ENCODE assay signal across 11 cellular contexts in genomic region chr7:81004098-81004497, GRCh38.
DNase-seq lines count a peak whose midpoint lies in the region; ATAC-seq, FAIRE-seq and TF ChIP-seq lines count a peak whose summit lies in the region.
"Had no signal": no experiment of that assay in that cellular context is flagged by ENCODE, and none has a peak within 500 bp of the region (broad histone marks: within the 10 kb centered on the region; RNA-seq: fewer than 3 reads in every experiment).

No MANE protein-coding gene starts in this region.

- peaks cover 6% of the 10 kb centered on the region for H3K4me1 Mint-ChIP-seq in astrocyte (ENCODE audit: low read depth, unreplicated experiment)
- H3K4me1 Mint-ChIP-seq: activated naive CD8-positive, alpha-beta T cell treated with anti-CD3 and anti-CD28 coated beads, Interleukin-2, amount 50 U/mL, for 24 hours had no signal

- no peaks in the 10 kb centered on the region for H3K9me3 ChIP-seq in right cardiac atrium (ENCODE audit: control insufficient read depth, low read length)
- H3K9me3 ChIP-seq in astrocyte (ENCODE audit: insufficient read depth, low read depth, low read length) = no peaks in the 10 kb centered on the region
- H3K9me3 ChIP-seq: A549, tibial nerve had no signal

- no peak overlapping the region for H3K27ac ChIP-seq in right cardiac atrium (ENCODE audit: low read length)
- no peak overlapping the region for H3K27ac ChIP-seq in astrocyte (ENCODE audit: low read depth, low read length)
- H3K27ac ChIP-seq: A549 had no signal

- H3K79me2 ChIP-seq in astrocyte (ENCODE audit: insufficient read depth, low read length) = no peaks in the 10 kb centered on the region

- TF ChIP-seq CTCF in astrocyte (IDR thresholded peaks at IDR 0.05; ENCODE audit: insufficient read depth, low read depth, low read length) = no peak

- no peaks in the 10 kb centered on the region for H3K27me3 Mint-ChIP-seq in astrocyte (ENCODE audit: low read depth, unreplicated experiment)
- H3K27me3 Mint-ChIP-seq: activated naive CD8-positive, alpha-beta T cell treated with anti-CD3 and anti-CD28 coated beads, Interleukin-2, amount 50 U/mL, for 24 hours had no signal

- H3K4me3 ChIP-seq in right cardiac atrium (ENCODE audit: low read length) (no peak overlapping the region), astrocyte (ENCODE audit: insufficient read depth, low read depth, low read length) (no peak overlapping the region)
- H3K4me3 ChIP-seq: A549, tibial nerve had no signal

- no peaks in the 10 kb centered on the region for H4K20me1 ChIP-seq in astrocyte (ENCODE audit: insufficient read depth, low read length)

- FAIRE-seq in astrocyte (lab: Jason Lieb, UNC) = peak; percentile 55

- H3K9ac ChIP-seq in astrocyte (ENCODE audit: low read length) = no peak overlapping the region

- no peak overlapping the region for H2AFZ ChIP-seq in astrocyte (ENCODE audit: low read depth, low read length)

- H3K36me3 Mint-ChIP-seq in astrocyte (ENCODE audit: low read depth, unreplicated experiment) = peaks cover 3% of the 10 kb centered on the region

- H3K27ac Mint-ChIP-seq in astrocyte (ENCODE audit: unreplicated experiment) = peak overlapping the region; percentile 36
- H3K27ac Mint-ChIP-seq: activated naive CD8-positive, alpha-beta T cell treated with anti-CD3 and anti-CD28 coated beads, Interleukin-2, amount 50 U/mL, for 24 hours had no signal

- H3K4me3 Mint-ChIP-seq in astrocyte (ENCODE audit: unreplicated experiment) = no peak overlapping the region
- H3K4me3 Mint-ChIP-seq: activated naive CD8-positive, alpha-beta T cell treated with anti-CD3 and anti-CD28 coated beads, Interleukin-2, amount 50 U/mL, for 24 hours had no signal

- DNase-seq in right cardiac atrium (peak in 1 of 3 donors; percentile 15), Right ventricle myocardium inferior (ENCODE audit: missing footprints) (no peak), astrocyte (ENCODE audit: low read depth) (peak; percentile 91), iris pigment epithelial cell (ENCODE audit: low read depth) (peak; percentile 79), NCI-H2081 (lab: John Stamatoyannopoulos, UW) (no peak), hypothalamus (lab: John Stamatoyannopoulos, UW) (no peak)
- no peak for DNase-seq in activated CD4-positive, alpha-beta T cell treated with anti-CD3 and anti-CD28 coated beads, Interleukin-2, amount 50 U/mL, for 48 hours
- DNase-seq: activated naive CD8-positive, alpha-beta T cell treated with anti-CD3 and anti-CD28 coated beads, Interleukin-2, amount 50 U/mL, for 24 hours had no signal

- H3K4me1 ChIP-seq in right cardiac atrium (ENCODE audit: control insufficient read depth, insufficient read depth, low read length) (no peaks in the 10 kb centered on the region), astrocyte (ENCODE audit: insufficient read depth, low read length) (no peaks in the 10 kb centered on the region)

- ATAC-seq in right cardiac atrium (peak; percentile 55 to 59), Right ventricle myocardium inferior (no peak), GM19452 (IDR thresholded peaks at IDR 0.05; ENCODE audit: unreplicated experiment) (no peak)
- ATAC-seq: A549; activated naive CD8-positive, alpha-beta T cell treated with anti-CD3 and anti-CD28 coated beads, Interleukin-2, amount 50 U/mL, for 24 hours had no signal

- H3K27me3 ChIP-seq in right cardiac atrium (ENCODE audit: control insufficient read depth, insufficient read depth) (no peaks in the 10 kb centered on the region), astrocyte (ENCODE audit: insufficient read depth, low read length) (no peaks in the 10 kb centered on the region)
- H3K27me3 ChIP-seq: tibial nerve had no signal

- no peaks in the 10 kb centered on the region for H3K36me3 ChIP-seq in astrocyte (ENCODE audit: insufficient read depth, low read length)
- H3K36me3 ChIP-seq: tibial nerve had no signal

- H3K9me3 Mint-ChIP-seq in astrocyte (ENCODE audit: unreplicated experiment) = no peaks in the 10 kb centered on the region

- WGBS in right cardiac atrium = 62% methylated on average over 1 of the region's 1 CpG

- H3K4me2 ChIP-seq in astrocyte (ENCODE audit: low read length) = no peak overlapping the region
- H3K4me2 ChIP-seq: A549 had no signal

- intact Hi-C loops in right cardiac atrium (cut with DNase I) (no loop called here), Right ventricle myocardium inferior (cut with DNase I) (no loop called here)

Comparison
In these comparisons a context has a peak if more than half of its experiments do, and no peak if none do; other contexts are left out.
1. ATAC-seq: peak in right cardiac atrium (2 of 2); none in Right ventricle myocardium inferior (single experiment) and GM19452 (single experiment).
2. DNase-seq: peak in astrocyte (single experiment) and iris pigment epithelial cell (single experiment); none in Right ventricle myocardium inferior (single experiment), NCI-H2081 (0 of 2), activated CD4-positive, alpha-beta T cell treated with anti-CD3 and anti-CD28 coated beads, Interleukin-2, amount 50 U/mL, for 48 hours (0 of 2) and hypothalamus (0 of 51).